ENCODE assay signal across 9 cellular contexts in the genomic region with DNA sequence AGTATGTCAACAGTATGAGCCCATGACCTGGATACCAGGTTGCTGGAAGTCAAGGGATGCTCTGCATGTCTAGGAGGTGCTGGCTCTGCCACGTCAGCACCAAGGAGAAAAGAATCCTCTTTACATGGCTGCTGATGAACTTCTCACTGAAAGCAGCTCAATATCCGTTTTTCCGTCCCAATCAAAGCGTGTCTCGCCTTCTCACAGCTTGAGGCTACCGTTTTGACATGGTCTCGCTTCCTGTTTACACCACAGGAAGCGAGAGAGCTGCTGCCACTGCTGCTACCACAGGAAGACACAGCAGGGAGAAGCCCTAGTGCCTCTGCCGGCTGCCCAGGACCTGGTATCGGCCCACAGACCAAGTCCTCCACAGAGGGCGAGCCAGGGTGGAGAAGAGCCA. TPM values are rescaled to one million over a fixed set of nuclear protein-coding genes. Genes with fewer than 3 reads are reported as not detected.
DNase-seq lines count a peak whose midpoint lies in the region; ATAC-seq and TF ChIP-seq lines count a peak whose summit lies in the region.
"Had no signal": no experiment of that assay in that cellular context is flagged by ENCODE, and none has a peak within 500 bp of the region (broad histone marks: within the 10 kb centered on the region; RNA-seq: fewer than 3 reads in every experiment).

No MANE protein-coding gene starts in this region.

- ATAC-seq in HG02623 (IDR thresholded peaks at IDR 0.05; ENCODE audit: unreplicated experiment) (peak; percentile 42), left colon (peak; percentile 38)

- intact Hi-C loops in left colon (cut with DNase I, micrococcal nuclease) (no loop called here), Calu3 (cut with micrococcal nuclease; ENCODE audit: unreplicated experiment) (no loop called here)

- TF ChIP-seq POLR2A in GM15510 (IDR thresholded peaks at IDR 0.05; ENCODE audit: borderline replicate concordance, extremely low read depth, insufficient read length), result peak; percentile 67

- DNase-seq in NOMO-1 treated with DMSO at 0.1 percent for 48 hours (lab: John Stamatoyannopoulos, UW; ENCODE audit: unreplicated experiment), result peak; percentile 95
- peak; percentile 77 to 79 for DNase-seq in activated T-cell treated with anti-CD3 and anti-CD28 coated beads, Interleukin-2, amount 50 U/mL, for 48 hours
- peak; percentile 65 to 68 for DNase-seq in left colon
- peak; percentile 50 to 73 for DNase-seq in stimulated activated CD8-positive, alpha-beta memory T cell treated with anti-CD3 and anti-CD28 coated beads, Interleukin-7, amount 100 ng/mL, for 48 hours (ENCODE audit: extremely low read depth in 1 of 2, low read depth in 1 of 2)
- no peak for DNase-seq in NCI-H2196 treated with DMSO at 0.1 percent for 48 hours (lab: John Stamatoyannopoulos, UW; ENCODE audit: unreplicated experiment)
- no peak for DNase-seq in Calu3

- peaks cover 82% of the 10 kb centered on the region for H3K27me3 Mint-ChIP-seq in Calu3 (ENCODE audit: unreplicated experiment)

- no peak overlapping the region for H3K4me3 Mint-ChIP-seq in Calu3 (ENCODE audit: low read depth, unreplicated experiment)
- H3K4me3 Mint-ChIP-seq: neural crest cell had no signal

- CTCF ChIA-PET in Calu3 (lab: Charles Lee), result no interaction called here

- no peak for TF ChIP-seq CTCF in Calu3 (IDR thresholded peaks at IDR 0.05; ENCODE audit: unreplicated experiment)

- no peak overlapping the region for H3K27ac Mint-ChIP-seq in Calu3 (ENCODE audit: unreplicated experiment)

- no peaks in the 10 kb centered on the region for H3K9me3 Mint-ChIP-seq in Calu3 (ENCODE audit: low read depth, unreplicated experiment)
- H3K9me3 Mint-ChIP-seq: neural crest cell had no signal

- no TSS peak for BruUV-seq in Calu3 (replicated peaks; lab: Mats Ljungman, UMichigan)

- no peaks in the 10 kb centered on the region for H3K36me3 Mint-ChIP-seq in Calu3 (ENCODE audit: insufficient read depth, unreplicated experiment)

- peaks cover 10% of the 10 kb centered on the region for H3K4me1 Mint-ChIP-seq in Calu3 (ENCODE audit: low read depth, unreplicated experiment)

RNA-seq across cellular contexts. Expression of gene STARD5, which starts 27.3 kb away (rescaled TPM):
- total RNA-seq in left colon (10 to 100 TPM; 32.7 to 36.4 TPM), Calu3 (2022) (1.4 and 1.9 TPM in 2 replicates)

Comparison
In these comparisons a context has a peak if more than half of its experiments do, and no peak if none do; other contexts are left out.
1. DNase-seq: peak in NOMO-1 treated with DMSO at 0.1 percent for 48 hours (single experiment), activated T-cell treated with anti-CD3 and anti-CD28 coated beads, Interleukin-2, amount 50 U/mL, for 48 hours (2 of 2), left colon (2 of 2) and stimulated activated CD8-positive, alpha-beta memory T cell treated with anti-CD3 and anti-CD28 coated beads, Interleukin-7, amount 100 ng/mL, for 48 hours (2 of 2); none in NCI-H2196 treated with DMSO at 0.1 percent for 48 hours (single experiment) and Calu3 (single experiment).
2. RNA of gene STARD5, which starts 27.3 kb away (total RNA-seq): 32.7 to 36.4 TPM in left colon; 1.4 to 1.9 TPM in Calu3; every median in the first group is over 10 times any median in the second.